Comparison of ENCODE assay signal across 8 cellular contexts in the genomic region with DNA sequence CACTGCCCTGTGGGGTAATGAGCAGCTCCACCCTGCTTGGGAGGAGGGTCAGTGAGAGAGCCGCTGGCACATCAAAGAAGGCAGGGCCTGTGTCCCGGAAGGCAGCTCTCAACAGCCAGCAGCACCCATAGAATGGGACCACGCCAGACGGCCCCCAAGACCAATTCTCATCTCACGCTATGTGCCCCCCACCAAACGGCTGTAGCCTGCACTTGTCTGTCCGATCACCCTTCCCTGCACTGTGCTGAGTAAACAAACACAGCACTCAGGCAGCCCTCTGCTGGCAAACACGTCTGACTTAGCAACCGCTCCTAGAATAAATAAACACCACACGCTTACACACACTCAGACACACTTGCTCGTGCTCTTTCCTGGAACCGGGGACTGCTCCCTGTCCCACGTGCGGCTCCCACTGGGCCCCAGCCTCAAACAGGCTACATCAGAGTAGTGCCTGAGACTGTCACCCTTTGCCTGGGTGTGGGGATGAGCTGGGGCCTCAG. TPM values are rescaled to one million over a fixed set of nuclear protein-coding genes. Genes with fewer than 3 reads are reported as not detected.
DNase-seq lines count a peak whose midpoint lies in the region; ATAC-seq and TF ChIP-seq lines count a peak whose summit lies in the region.

No MANE protein-coding gene starts in this region.

- no peaks in the 10 kb centered on the region for H3K36me3 Mint-ChIP-seq in activated CD4-positive, alpha-beta T cell treated with anti-CD3 and anti-CD28 coated beads, Interleukin-2, amount 10 ng/mL, durations not matched to agents 7 days and 5 days (ENCODE audit: low read depth)

- H4K20me1 ChIP-seq in osteoblast (ENCODE audit: insufficient read depth, low read length) = no peaks in the 10 kb centered on the region

- H3K27me3 Mint-ChIP-seq in activated CD4-positive, alpha-beta T cell treated with anti-CD3 and anti-CD28 coated beads, Interleukin-2, amount 10 ng/mL, durations not matched to agents 7 days and 5 days = no peaks in the 10 kb centered on the region

- H3K79me2 ChIP-seq in osteoblast (ENCODE audit: insufficient read depth, low read length) = no peaks in the 10 kb centered on the region

- DNase-seq in GOT3 (lab: John Stamatoyannopoulos, UW) (peak; percentile 4), NCI-H774 (lab: John Stamatoyannopoulos, UW) (peak; percentile 95), fibroblast of gingiva (ENCODE audit: low read depth) (peak; percentile 92), osteoblast (ENCODE audit: insufficient read length, low spot score, missing footprints) (peak; percentile 97), NCI-H1694 (lab: John Stamatoyannopoulos, UW) (no peak)
- no peak for DNase-seq in activated CD4-positive, alpha-beta T cell treated with anti-CD3 and anti-CD28 coated beads, Interleukin-2, amount 10 ng/mL, durations not matched to agents 7 days and 5 days
- DNase-seq in stimulated activated CD4-positive, alpha-beta T cell treated with anti-CD3 and anti-CD28 coated beads, Interleukin-2, amount 100 ng/mL, for 48 hours = no peak

- peak overlapping the region; percentile 45 for H3K4me2 ChIP-seq in osteoblast (ENCODE audit: insufficient read depth, low read length)

- peak overlapping the region; percentile 87 for H2AFZ ChIP-seq in osteoblast (ENCODE audit: low read length)

- H3K4me1 Mint-ChIP-seq in activated CD4-positive, alpha-beta T cell treated with anti-CD3 and anti-CD28 coated beads, Interleukin-2, amount 10 ng/mL, durations not matched to agents 7 days and 5 days = no peaks in the 10 kb centered on the region

- peak overlapping the region; percentile 98 for H3K27ac ChIP-seq in osteoblast (ENCODE audit: low read depth, low read length)

- H3K9me3 Mint-ChIP-seq in activated CD4-positive, alpha-beta T cell treated with anti-CD3 and anti-CD28 coated beads, Interleukin-2, amount 10 ng/mL, durations not matched to agents 7 days and 5 days = no peaks in the 10 kb centered on the region

- no peaks in the 10 kb centered on the region for H3K9me3 ChIP-seq in osteoblast (ENCODE audit: low read depth, low read length)

- ATAC-seq in GM21447 (IDR thresholded peaks at IDR 0.05; ENCODE audit: unreplicated experiment) = no peak

- H3K4me3 Mint-ChIP-seq in activated CD4-positive, alpha-beta T cell treated with anti-CD3 and anti-CD28 coated beads, Interleukin-2, amount 10 ng/mL, durations not matched to agents 7 days and 5 days = no peak overlapping the region

- CTCF ChIA-PET in activated CD4-positive, alpha-beta T cell treated with anti-CD3 and anti-CD28 coated beads, Interleukin-2, amount 10 ng/mL, durations not matched to agents 7 days and 5 days (lab: Charles Lee) = interaction anchor here (1.4 kb wide), 1 partner anchor 10 kb away, joined by 3 read pairs; no protein-coding TSS in a partner anchor

- TF ChIP-seq CTCF in osteoblast (IDR thresholded peaks at IDR 0.05; ENCODE audit: extremely low read depth, low read depth, low read length) = peak; percentile 25

- H3K4me1 ChIP-seq in osteoblast (ENCODE audit: insufficient read depth, low read length) = peaks cover 35% of the 10 kb centered on the region

- H3K4me3 ChIP-seq in osteoblast (ENCODE audit: insufficient read depth, low read length) = no peak overlapping the region

- no peak overlapping the region for H3K27ac Mint-ChIP-seq in activated CD4-positive, alpha-beta T cell treated with anti-CD3 and anti-CD28 coated beads, Interleukin-2, amount 10 ng/mL, durations not matched to agents 7 days and 5 days

- no peaks in the 10 kb centered on the region for H3K36me3 ChIP-seq in osteoblast (ENCODE audit: insufficient read depth, low read length)

- no peaks in the 10 kb centered on the region for H3K27me3 ChIP-seq in osteoblast (ENCODE audit: insufficient read depth, low read length)

- POLR2A ChIA-PET in activated CD4-positive, alpha-beta T cell treated with anti-CD3 and anti-CD28 coated beads, Interleukin-2, amount 10 ng/mL, durations not matched to agents 7 days and 5 days (lab: Charles Lee) = no interaction called here

RNA-seq across cellular contexts. Expression of a gene that starts 53.2 kb away (rescaled TPM):
- total RNA-seq in osteoblast = 12.3 and 15.3 TPM in 2 replicates
- total RNA-seq in activated CD4-positive, alpha-beta T cell treated with anti-CD3 and anti-CD28 coated beads, Interleukin-2, amount 10 ng/mL, durations not matched to agents 7 days and 5 days = 1 to 10 TPM; 2.6 to 3.4 TPM

Comparison
In these comparisons a context has a peak if more than half of its experiments do, and no peak if none do; other contexts are left out.
1. DNase-seq: peak in GOT3 (single experiment), NCI-H774 (single experiment), fibroblast of gingiva (single experiment) and osteoblast (single experiment); none in activated CD4-positive, alpha-beta T cell treated with anti-CD3 and anti-CD28 coated beads, Interleukin-2, amount 10 ng/mL, durations not matched to agents 7 days and 5 days (single experiment), NCI-H1694 (single experiment) and stimulated activated CD4-positive, alpha-beta T cell treated with anti-CD3 and anti-CD28 coated beads, Interleukin-2, amount 100 ng/mL, for 48 hours (0 of 2).